10 cellular contexts compared by ENCODE assay signal in genomic region chr10:102718220-102718619, GRCh38. TPM values are rescaled to one million over a fixed set of nuclear protein-coding genes. Genes with fewer than 3 reads are reported as not detected.
DNase-seq lines count a peak whose midpoint lies in the region; ATAC-seq and TF ChIP-seq lines count a peak whose summit lies in the region.
"Had no signal": no experiment of that assay in that cellular context is flagged by ENCODE, and none has a peak within 500 bp of the region (broad histone marks: within the 10 kb centered on the region; RNA-seq: fewer than 3 reads in every experiment).

No MANE protein-coding gene starts in this region.

- H3K4me3 ChIP-seq in OCI-LY1 (ENCODE audit: low read depth, low read length, poor library complexity, severe bottlenecking) = no peak overlapping the region
- no peak overlapping the region for H3K4me3 ChIP-seq in esophagus muscularis mucosa
- no peak overlapping the region for H3K4me3 ChIP-seq in transverse colon

- no peak overlapping the region for H2AFZ ChIP-seq in OCI-LY1 (ENCODE audit: low read length)

- peaks cover 32% of the 10 kb centered on the region for H3K4me1 ChIP-seq in OCI-LY1 (ENCODE audit: insufficient read depth, low read length, severe bottlenecking)
- H3K4me1 ChIP-seq in esophagus muscularis mucosa = peaks cover 19 to 34% (median 29%) of the 10 kb centered on the region in 4 donors
- peaks cover 0 to 14% (median 9%) of the 10 kb centered on the region in 4 donors for H3K4me1 ChIP-seq in transverse colon

- H3K27ac ChIP-seq in OCI-LY1 (ENCODE audit: low read depth, low read length, poor library complexity, severe bottlenecking) (peak overlapping the region; percentile 10), esophagus muscularis mucosa (replicated peaks in 1 of 4) (peak overlapping the region; percentile 55 to 69 (median 62)), transverse colon (no peak overlapping the region)

- H3F3A ChIP-seq in OCI-LY1 (ENCODE audit: insufficient read depth, low read length) = no peaks in the 10 kb centered on the region

- no peaks in the 10 kb centered on the region for H3K27me3 Mint-ChIP-seq in nephron (ENCODE audit: low read depth)

- H3K79me2 ChIP-seq in OCI-LY1 (ENCODE audit: insufficient read depth, low read length) = peaks cover 7% of the 10 kb centered on the region; the same call in 1 of the 2 replicates

- WGBS in esophagus muscularis mucosa = 16% methylated on average over 3 of the region's 3 CpGs
- WGBS in transverse colon (ENCODE audit: low coverage in 1 of 2), 2 donors = 61 to 80% methylated on average over 2 to 3 of the region's 3 CpGs

- H3K4me1 Mint-ChIP-seq in nephron = peaks cover 63% of the 10 kb centered on the region

- H3K36me3 Mint-ChIP-seq in nephron (ENCODE audit: low read depth) = peaks cover 9% of the 10 kb centered on the region

- TF ChIP-seq EP300 in esophagus muscularis mucosa (IDR thresholded peaks at IDR 0.05) = no peak
- no peak for TF ChIP-seq EP300 in transverse colon (IDR thresholded peaks at IDR 0.05; ENCODE audit: low read depth)

- H3K27me3 ChIP-seq in OCI-LY1 (ENCODE audit: insufficient read depth, low read length) = no peaks in the 10 kb centered on the region
- H3K27me3 ChIP-seq in esophagus muscularis mucosa = no peaks in the 10 kb centered on the region
- no peaks in the 10 kb centered on the region for H3K27me3 ChIP-seq in transverse colon

- peaks cover 23% of the 10 kb centered on the region; the same call in 1 of the 2 replicates for H3K36me3 ChIP-seq in OCI-LY1 (ENCODE audit: insufficient read depth, low read length)
- H3K36me3 ChIP-seq in esophagus muscularis mucosa = no peaks in the 10 kb centered on the region
- no peaks in the 10 kb centered on the region for H3K36me3 ChIP-seq in transverse colon

- peak; percentile 91 for DNase-seq in ELF-1 (ENCODE audit: low read depth, low spot score)
- DNase-seq in esophagus muscularis mucosa (ENCODE audit: extremely low spot score) = no peak
- no peak for DNase-seq in pons (ENCODE audit: low spot score)
- DNase-seq in transverse colon = no peak
- DNase-seq: activated CD4-positive, CD25-positive, alpha-beta regulatory T cell treated with anti-CD3 and anti-CD28 coated beads, Interleukin-2, amount 50 U/mL, for 72 hours; aorta had no signal

- peak overlapping the region; percentile 77 to 92 (median 79) for H3K4me3 Mint-ChIP-seq in nephron

- intact Hi-C loops in esophagus muscularis mucosa (cut with DNase I) = no loop called here
- intact Hi-C loops in transverse colon (cut with DNase I; ENCODE audit: low total_unique reads) = no loop called here

- H3K27ac Mint-ChIP-seq in nephron = peak overlapping the region; percentile 98 to 99 (median 99)

- H3K9ac ChIP-seq in OCI-LY1 (ENCODE audit: low read length) = no peak overlapping the region; the same call in 1 of the 2 replicates

- no peaks in the 10 kb centered on the region for H3K9me3 Mint-ChIP-seq in nephron

- H3K4me2 ChIP-seq in OCI-LY1 (ENCODE audit: low read length) = peak overlapping the region; percentile 46; the same call in 1 of the 2 replicates

- H3K9me2 ChIP-seq in OCI-LY1 (ENCODE audit: low read depth, low read length) = no peaks in the 10 kb centered on the region

- ATAC-seq in activated CD4-positive, CD25-positive, alpha-beta regulatory T cell treated with anti-CD3 and anti-CD28 coated beads, Interleukin-2, amount 50 U/mL, for 24 hours = no peak
- ATAC-seq in HG02798 (IDR thresholded peaks at IDR 0.05; ENCODE audit: poor library complexity, unreplicated experiment) = no peak

- in situ Hi-C loops in transverse colon (cut with MboI; ENCODE audit: low pct_ligation_motif_present in 1 of 4, low pct_unique_long_range_greater_than_20kb in 1 of 4, low sequenced_read_pairs in 3 of 4) = no loop called here

- no peaks in the 10 kb centered on the region for H3K9me3 ChIP-seq in OCI-LY1 (ENCODE audit: low read length)
- H3K9me3 ChIP-seq in esophagus muscularis mucosa = no peaks in the 10 kb centered on the region
- H3K9me3 ChIP-seq in transverse colon = no peaks in the 10 kb centered on the region

- TF ChIP-seq CTCF in OCI-LY1 (IDR thresholded peaks at IDR 0.05; ENCODE audit: low read length) = no peak
- TF ChIP-seq CTCF in esophagus muscularis mucosa (IDR thresholded peaks at IDR 0.05) = no peak
- no peak for TF ChIP-seq CTCF in nephron (IDR thresholded peaks at IDR 0.05; ENCODE audit: unreplicated experiment in 3 of 3)
- TF ChIP-seq CTCF in transverse colon (IDR thresholded peaks at IDR 0.05) = no peak

- no peak for TF ChIP-seq POLR2A in esophagus muscularis mucosa (IDR thresholded peaks at IDR 0.05; ENCODE audit: low read depth)
- TF ChIP-seq POLR2A in transverse colon (IDR thresholded peaks at IDR 0.05) = no peak

- H4K20me1 ChIP-seq in OCI-LY1 (ENCODE audit: insufficient read depth, low read length) = no peaks in the 10 kb centered on the region

RNA-seq across cellular contexts. Expression of gene SFXN2, which starts 3.8 kb away (rescaled TPM):
- total RNA-seq in esophagus muscularis mucosa (1 to 10 TPM; 1.2 to 4.0 (median 2.9) TPM), transverse colon (10 to 100 TPM in 2 of 4 donors, 1 to 10 TPM in 2; 2.1 to 64.9 (median 7.3) TPM)

RNA-seq across cellular contexts. Expression of gene ARL3, which starts 4.0 kb away (rescaled TPM):
- total RNA-seq in esophagus muscularis mucosa (1 to 10 TPM; 7.9 to 9.8 (median 8.4) TPM), transverse colon (1 to 10 TPM; 2.2 to 3.4 (median 2.8) TPM)

RNA-seq across cellular contexts. Expression of gene WBP1L, which starts 25.5 kb away (rescaled TPM):
- total RNA-seq in esophagus muscularis mucosa = 100 to 1,000 TPM in 2 of 4 donors, 10 to 100 TPM in 2; 88.5 to 147 (median 112) TPM
- total RNA-seq in transverse colon = 100 to 1,000 TPM in 2 of 4 donors, 10 to 100 TPM in 2; 68.9 to 168 (median 129) TPM

Comparison
In these comparisons a context has a peak if more than half of its experiments do, and no peak if none do; other contexts are left out.
1. H3K27ac ChIP-seq: peak in OCI-LY1 (single experiment) and esophagus muscularis mucosa (4 of 4); none in transverse colon (0 of 4).